Comparison of ENCODE assay signal across 12 cellular contexts in genomic region chr14:63656194-63656593, GRCh38.
"Had no signal": no experiment of that assay in that cellular context is flagged by ENCODE, and none has a peak within 500 bp of the region (broad histone marks: within the 10 kb centered on the region; RNA-seq: fewer than 3 reads in every experiment).

No MANE protein-coding gene starts in this region.

- DNase-seq: activated CD4-positive, alpha-beta T cell treated with anti-CD3 and anti-CD28 coated beads for 4 hours; activated CD8-positive, alpha-beta memory T cell treated with anti-CD3 and anti-CD28 coated beads, Interleukin-2, amount 50 U/mL, for 48 hours; activated CD8-positive, alpha-beta T cell treated with anti-CD3 and anti-CD28 coated beads, Interleukin-2, amount 10 ng/mL, durations not matched to agents 7 days and 5 days; activated naive CD4-positive, alpha-beta T cell; esophagus squamous epithelium; foreskin fibroblast; left colon; natural killer cell; right cardiac atrium; small intestine; T1000 had no signal

- H3K4me3 ChIP-seq: esophagus squamous epithelium, tibial nerve had no signal

- ATAC-seq: activated CD8-positive, alpha-beta T cell treated with anti-CD3 and anti-CD28 coated beads, Interleukin-2, amount 10 ng/mL, durations not matched to agents 7 days and 5 days; left colon; natural killer cell; right cardiac atrium had no signal
